2 cellular contexts compared by ENCODE assay signal in the genomic region with DNA sequence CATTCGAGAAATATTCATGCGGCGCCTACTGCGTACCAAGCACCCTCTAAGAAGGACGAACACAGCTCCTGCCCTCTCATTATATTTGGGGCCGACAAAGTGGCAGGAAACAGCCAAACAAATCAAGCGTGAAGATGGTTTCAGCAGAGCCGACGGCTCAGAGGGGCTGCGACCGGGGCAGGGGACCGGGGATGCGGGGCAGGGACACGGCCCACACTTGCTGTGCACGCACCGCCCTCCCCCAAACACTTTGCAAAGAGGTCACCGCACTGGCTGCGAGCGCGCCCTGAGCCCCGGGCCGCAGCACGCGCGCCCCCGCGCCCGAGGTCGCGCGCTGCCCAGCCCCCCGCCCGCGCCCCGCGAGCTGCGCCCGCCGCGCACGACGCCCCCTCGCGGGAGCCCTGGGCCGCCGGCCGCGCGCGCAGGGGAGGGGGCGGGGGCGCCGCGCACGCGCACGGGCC.
TF ChIP-seq lines count a peak whose summit lies in the region.

No MANE protein-coding gene starts in this region.

TF ChIP-seq in HCT116, 20 proteins besides CTCF, POLR2A, EP300 and RAD21:
- TF ChIP-seq JUND (IDR thresholded peaks at IDR 0.05) (no peak), YY1 (IDR thresholded peaks at IDR 0.05; ENCODE audit: extremely low read depth, insufficient replicate concordance, low read depth, low read length) (no peak), POLR2AphosphoS5 (IDR thresholded peaks at IDR 0.05; ENCODE audit: low read depth, low read length) (no peak), FOSL1 (IDR thresholded peaks at IDR 0.05; ENCODE audit: low read depth) (no peak), SIN3A (IDR thresholded peaks at IDR 0.05; ENCODE audit: low read depth) (no peak), EZH2 (IDR thresholded peaks at IDR 0.05) (no peak)
- TF ChIP-seq, protein P1, sequence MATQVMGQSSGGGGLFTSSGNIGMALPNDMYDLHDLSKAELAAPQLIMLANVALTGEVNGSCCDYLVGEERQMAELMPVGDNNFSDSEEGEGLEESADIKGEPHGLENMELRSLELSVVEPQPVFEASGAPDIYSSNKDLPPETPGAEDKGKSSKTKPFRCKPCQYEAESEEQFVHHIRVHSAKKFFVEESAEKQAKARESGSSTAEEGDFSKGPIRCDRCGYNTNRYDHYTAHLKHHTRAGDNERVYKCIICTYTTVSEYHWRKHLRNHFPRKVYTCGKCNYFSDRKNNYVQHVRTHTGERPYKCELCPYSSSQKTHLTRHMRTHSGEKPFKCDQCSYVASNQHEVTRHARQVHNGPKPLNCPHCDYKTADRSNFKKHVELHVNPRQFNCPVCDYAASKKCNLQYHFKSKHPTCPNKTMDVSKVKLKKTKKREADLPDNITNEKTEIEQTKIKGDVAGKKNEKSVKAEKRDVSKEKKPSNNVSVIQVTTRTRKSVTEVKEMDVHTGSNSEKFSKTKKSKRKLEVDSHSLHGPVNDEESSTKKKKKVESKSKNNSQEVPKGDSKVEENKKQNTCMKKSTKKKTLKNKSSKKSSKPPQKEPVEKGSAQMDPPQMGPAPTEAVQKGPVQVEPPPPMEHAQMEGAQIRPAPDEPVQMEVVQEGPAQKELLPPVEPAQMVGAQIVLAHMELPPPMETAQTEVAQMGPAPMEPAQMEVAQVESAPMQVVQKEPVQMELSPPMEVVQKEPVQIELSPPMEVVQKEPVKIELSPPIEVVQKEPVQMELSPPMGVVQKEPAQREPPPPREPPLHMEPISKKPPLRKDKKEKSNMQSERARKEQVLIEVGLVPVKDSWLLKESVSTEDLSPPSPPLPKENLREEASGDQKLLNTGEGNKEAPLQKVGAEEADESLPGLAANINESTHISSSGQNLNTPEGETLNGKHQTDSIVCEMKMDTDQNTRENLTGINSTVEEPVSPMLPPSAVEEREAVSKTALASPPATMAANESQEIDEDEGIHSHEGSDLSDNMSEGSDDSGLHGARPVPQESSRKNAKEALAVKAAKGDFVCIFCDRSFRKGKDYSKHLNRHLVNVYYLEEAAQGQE (IDR thresholded peaks at IDR 0.05; ENCODE audit: low read depth) = no peak
- TF ChIP-seq, protein P2, sequence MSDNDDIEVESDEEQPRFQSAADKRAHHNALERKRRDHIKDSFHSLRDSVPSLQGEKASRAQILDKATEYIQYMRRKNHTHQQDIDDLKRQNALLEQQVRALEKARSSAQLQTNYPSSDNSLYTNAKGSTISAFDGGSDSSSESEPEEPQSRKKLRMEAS (IDR thresholded peaks at IDR 0.05) = no peak
TF ChIP-seq in HCT116: peak in this region for 0.

TF ChIP-seq in H1, 55 proteins besides CTCF, POLR2A, EP300 and RAD21:
- TF ChIP-seq RFX5 (IDR thresholded peaks at IDR 0.05; ENCODE audit: borderline replicate concordance, low read depth, low read length) (no peak), MAFK (IDR thresholded peaks at IDR 0.05; ENCODE audit: low read depth, low read length) (no peak), TAF1 (IDR thresholded peaks at IDR 0.05; ENCODE audit: low read depth, low read length) (no peak), EZH2 (IDR thresholded peaks at IDR 0.05; ENCODE audit: low read depth, low read length, severe bottlenecking) (peak; percentile 7), SIN3A (conservative IDR thresholded peaks at IDR 0.05 in 1 of 2, IDR thresholded peaks at IDR 0.05 in 1 of 2; ENCODE audit: low read depth in 1 of 2, low read length in 2 of 2) (no peak), RBBP5 (IDR thresholded peaks at IDR 0.05; ENCODE audit: borderline replicate concordance, low read depth, low read length) (no peak), SP1 (IDR thresholded peaks at IDR 0.05; ENCODE audit: low read depth, low read length) (no peak), SRF (IDR thresholded peaks at IDR 0.05; ENCODE audit: low read depth, low read length) (no peak), HDAC2 (IDR thresholded peaks at IDR 0.05; ENCODE audit: borderline replicate concordance in 1 of 2, low read depth in 2 of 2, low read length in 2 of 2) (no peak), ASH2L (IDR thresholded peaks at IDR 0.05; ENCODE audit: low read length) (peak; percentile 53), KDM4A (IDR thresholded peaks at IDR 0.05; ENCODE audit: low read depth, low read length, severe bottlenecking) (peak; percentile 19), CREB1 (IDR thresholded peaks at IDR 0.05) (no peak), SP2 (IDR thresholded peaks at IDR 0.05; ENCODE audit: low read length) (no peak), TEAD4 (IDR thresholded peaks at IDR 0.05; ENCODE audit: low read depth, low read length) (no peak), CTBP2 (IDR thresholded peaks at IDR 0.05; ENCODE audit: borderline replicate concordance, insufficient read depth, insufficient read length, low read length) (no peak), ZNF274 (IDR thresholded peaks at IDR 0.05; ENCODE audit: borderline replicate concordance, extremely low read depth, low read length) (no peak), BACH1 (IDR thresholded peaks at IDR 0.05; ENCODE audit: low read length) (no peak), CHD1 (IDR thresholded peaks at IDR 0.05; ENCODE audit: low read depth, low read length) (no peak), PHF8 (conservative IDR thresholded peaks at IDR 0.05; ENCODE audit: low read depth, low read length) (peak; percentile 39; the same call in 1 of the 2 replicates), POLR2AphosphoS5 (IDR thresholded peaks at IDR 0.05; ENCODE audit: low read depth, low read length) (no peak; the same call in 1 of the 2 replicates), FOSL1 (IDR thresholded peaks at IDR 0.05; ENCODE audit: insufficient read depth, low read depth, low read length) (no peak), KDM5A (IDR thresholded peaks at IDR 0.05; ENCODE audit: low read length) (no peak), EGR1 (IDR thresholded peaks at IDR 0.05; ENCODE audit: borderline replicate concordance, low read depth, low read length) (no peak), GTF2F1 (IDR thresholded peaks at IDR 0.05; ENCODE audit: borderline replicate concordance, low read depth, low read length) (no peak), CHD2 (IDR thresholded peaks at IDR 0.05; ENCODE audit: low read length) (no peak), NRF1 (IDR thresholded peaks at IDR 0.05; ENCODE audit: low read depth, low read length) (no peak), CEBPB (IDR thresholded peaks at IDR 0.05; ENCODE audit: low read depth, low read length) (no peak), NANOG (IDR thresholded peaks at IDR 0.05; ENCODE audit: insufficient read depth, low read depth, low read length, poor library complexity, severe bottlenecking) (no peak)
- TF ChIP-seq, protein P3, sequence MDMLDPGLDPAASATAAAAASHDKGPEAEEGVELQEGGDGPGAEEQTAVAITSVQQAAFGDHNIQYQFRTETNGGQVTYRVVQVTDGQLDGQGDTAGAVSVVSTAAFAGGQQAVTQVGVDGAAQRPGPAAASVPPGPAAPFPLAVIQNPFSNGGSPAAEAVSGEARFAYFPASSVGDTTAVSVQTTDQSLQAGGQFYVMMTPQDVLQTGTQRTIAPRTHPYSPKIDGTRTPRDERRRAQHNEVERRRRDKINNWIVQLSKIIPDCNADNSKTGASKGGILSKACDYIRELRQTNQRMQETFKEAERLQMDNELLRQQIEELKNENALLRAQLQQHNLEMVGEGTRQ (IDR thresholded peaks at IDR 0.05; ENCODE audit: low read length) = no peak
